1 cellular context compared by ENCODE assay signal in the genomic region with DNA sequence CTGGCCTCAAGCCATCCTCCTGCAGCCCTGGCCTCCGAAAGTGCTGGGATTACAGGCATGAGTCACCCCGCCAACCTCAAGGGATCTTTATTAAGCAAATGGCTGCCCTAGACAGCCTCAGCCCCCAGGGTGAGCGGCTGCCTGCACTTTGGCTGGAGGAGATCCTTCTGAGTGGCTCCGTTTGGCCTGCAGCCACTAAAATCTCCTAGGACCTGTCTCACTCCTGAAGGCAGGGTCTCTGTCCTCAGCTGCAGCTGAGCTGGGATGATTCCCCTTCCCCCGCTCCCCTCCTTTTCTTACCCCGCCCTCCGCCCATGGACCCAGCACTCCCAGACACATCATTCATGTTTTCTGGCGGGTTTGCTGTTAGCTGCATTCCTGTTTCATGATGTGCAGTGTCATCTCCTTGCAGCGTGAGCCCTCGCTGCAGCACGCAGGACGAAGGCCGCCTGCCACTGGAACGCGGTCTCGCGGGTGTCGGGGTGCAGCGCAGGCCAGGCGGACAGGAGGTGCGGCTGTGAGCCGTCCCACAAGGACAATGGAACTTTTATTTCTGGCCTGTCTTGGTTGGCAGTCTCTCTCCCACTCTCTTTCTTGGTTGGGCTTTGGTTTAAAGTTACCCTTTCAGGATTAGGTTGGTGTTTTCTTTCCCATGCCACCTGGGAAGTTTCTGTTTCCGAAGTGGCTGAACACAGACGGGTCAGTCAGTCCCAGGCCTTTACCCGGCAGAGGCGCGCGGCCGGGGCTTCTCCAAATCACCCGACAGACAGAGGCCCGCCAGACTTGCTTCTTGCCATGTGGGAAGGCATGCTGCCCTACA.
TF ChIP-seq lines count a peak whose summit lies in the region.

No MANE protein-coding gene starts in this region.

TF ChIP-seq in SK-N-SH, 30 proteins besides CTCF, POLR2A, EP300 and RAD21 (continued from another document):
- TF ChIP-seq, protein P1, sequence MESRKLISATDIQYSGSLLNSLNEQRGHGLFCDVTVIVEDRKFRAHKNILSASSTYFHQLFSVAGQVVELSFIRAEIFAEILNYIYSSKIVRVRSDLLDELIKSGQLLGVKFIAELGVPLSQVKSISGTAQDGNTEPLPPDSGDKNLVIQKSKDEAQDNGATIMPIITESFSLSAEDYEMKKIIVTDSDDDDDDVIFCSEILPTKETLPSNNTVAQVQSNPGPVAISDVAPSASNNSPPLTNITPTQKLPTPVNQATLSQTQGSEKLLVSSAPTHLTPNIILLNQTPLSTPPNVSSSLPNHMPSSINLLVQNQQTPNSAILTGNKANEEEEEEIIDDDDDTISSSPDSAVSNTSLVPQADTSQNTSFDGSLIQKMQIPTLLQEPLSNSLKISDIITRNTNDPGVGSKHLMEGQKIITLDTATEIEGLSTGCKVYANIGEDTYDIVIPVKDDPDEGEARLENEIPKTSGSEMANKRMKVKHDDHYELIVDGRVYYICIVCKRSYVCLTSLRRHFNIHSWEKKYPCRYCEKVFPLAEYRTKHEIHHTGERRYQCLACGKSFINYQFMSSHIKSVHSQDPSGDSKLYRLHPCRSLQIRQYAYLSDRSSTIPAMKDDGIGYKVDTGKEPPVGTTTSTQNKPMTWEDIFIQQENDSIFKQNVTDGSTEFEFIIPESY (IDR thresholded peaks at IDR 0.05; ENCODE audit: borderline replicate concordance, low read depth), result peak; percentile 74
- TF ChIP-seq, protein P2, sequence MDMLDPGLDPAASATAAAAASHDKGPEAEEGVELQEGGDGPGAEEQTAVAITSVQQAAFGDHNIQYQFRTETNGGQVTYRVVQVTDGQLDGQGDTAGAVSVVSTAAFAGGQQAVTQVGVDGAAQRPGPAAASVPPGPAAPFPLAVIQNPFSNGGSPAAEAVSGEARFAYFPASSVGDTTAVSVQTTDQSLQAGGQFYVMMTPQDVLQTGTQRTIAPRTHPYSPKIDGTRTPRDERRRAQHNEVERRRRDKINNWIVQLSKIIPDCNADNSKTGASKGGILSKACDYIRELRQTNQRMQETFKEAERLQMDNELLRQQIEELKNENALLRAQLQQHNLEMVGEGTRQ (IDR thresholded peaks at IDR 0.05; ENCODE audit: borderline replicate concordance, low read depth, low read length), result no peak
- TF ChIP-seq SIN3A (IDR thresholded peaks at IDR 0.05; ENCODE audit: borderline replicate concordance, low read depth, low read length), result peak; percentile 51; the same call in 1 of the 2 replicates
- TF ChIP-seq YY1 (IDR thresholded peaks at IDR 0.05; ENCODE audit: low read depth), result peak; percentile 84
- TF ChIP-seq POLR2AphosphoS5 (IDR thresholded peaks at IDR 0.05; ENCODE audit: low read depth, low read length), result peak; percentile 12
- peak; percentile 58 for TF ChIP-seq JUND (IDR thresholded peaks at IDR 0.05)
- no peak; the same call in 1 of the 2 replicates for TF ChIP-seq FOXM1 (IDR thresholded peaks at IDR 0.05; ENCODE audit: low read depth)
- TF ChIP-seq TCF12 (IDR thresholded peaks at IDR 0.05), result peak; percentile 73
- TF ChIP-seq TEAD4 (IDR thresholded peaks at IDR 0.05; ENCODE audit: borderline replicate concordance, insufficient read depth), result peak; percentile 61; the same call in 1 of the 2 replicates
- TF ChIP-seq NFIC (IDR thresholded peaks at IDR 0.05; ENCODE audit: borderline replicate concordance), result peak; percentile 74; the same call in 1 of the 2 replicates
- TF ChIP-seq ELF1 (IDR thresholded peaks at IDR 0.05), result no peak
- peak; percentile 87 for TF ChIP-seq FOSL2 (IDR thresholded peaks at IDR 0.05; ENCODE audit: borderline replicate concordance, low read depth)
- TF ChIP-seq, protein P3, sequence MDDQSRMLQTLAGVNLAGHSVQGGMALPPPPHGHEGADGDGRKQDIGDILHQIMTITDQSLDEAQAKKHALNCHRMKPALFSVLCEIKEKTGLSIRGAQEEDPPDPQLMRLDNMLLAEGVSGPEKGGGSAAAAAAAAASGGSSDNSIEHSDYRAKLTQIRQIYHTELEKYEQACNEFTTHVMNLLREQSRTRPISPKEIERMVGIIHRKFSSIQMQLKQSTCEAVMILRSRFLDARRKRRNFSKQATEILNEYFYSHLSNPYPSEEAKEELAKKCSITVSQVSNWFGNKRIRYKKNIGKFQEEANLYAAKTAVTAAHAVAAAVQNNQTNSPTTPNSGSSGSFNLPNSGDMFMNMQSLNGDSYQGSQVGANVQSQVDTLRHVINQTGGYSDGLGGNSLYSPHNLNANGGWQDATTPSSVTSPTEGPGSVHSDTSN (IDR thresholded peaks at IDR 0.05), result peak; percentile 93
- TF ChIP-seq, protein P4, sequence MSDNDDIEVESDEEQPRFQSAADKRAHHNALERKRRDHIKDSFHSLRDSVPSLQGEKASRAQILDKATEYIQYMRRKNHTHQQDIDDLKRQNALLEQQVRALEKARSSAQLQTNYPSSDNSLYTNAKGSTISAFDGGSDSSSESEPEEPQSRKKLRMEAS (IDR thresholded peaks at IDR 0.05; ENCODE audit: low read depth), result peak; percentile 84; the same call in 1 of the 2 replicates
- TF ChIP-seq MXI1 (IDR thresholded peaks at IDR 0.05; ENCODE audit: low read depth, low read length), result no peak
- TF ChIP-seq TAF1 (IDR thresholded peaks at IDR 0.05; ENCODE audit: borderline replicate concordance, low read depth, low read length), result 0 out of 2 replicates have a peak, but pooled peaks have one; percentile 8
